In genomic region chr1:49293016-49293415, GRCh38 we compare ENCODE assay signal across 28 cellular contexts.
"Had no signal": no experiment of that assay in that cellular context is flagged by ENCODE, and none has a peak within 500 bp of the region (broad histone marks: within the 10 kb centered on the region; RNA-seq: fewer than 3 reads in every experiment).

No MANE protein-coding gene starts in this region.

- H3K27ac ChIP-seq: brain microvascular endothelial cell, esophagus muscularis mucosa, heart right ventricle, neural progenitor cell, sigmoid colon, stomach, suprapubic skin, tibial nerve, WERI-Rb-1 had no signal

- DNase-seq: activated CD4-positive, alpha-beta T cell treated with anti-CD3 and anti-CD28 coated beads for 48 hours; activated CD4-positive, alpha-beta T cell treated with anti-CD3 and anti-CD28 coated beads, Interleukin-2, amount 50 U/mL, for 48 hours; activated CD8-positive, alpha-beta memory T cell treated with anti-CD3 and anti-CD28 coated beads for 24 hours; activated gamma-delta T cell; activated naive CD4-positive, alpha-beta T cell treated with anti-CD3 and anti-CD28 coated beads, Interleukin-2, amount 10 ng/mL, durations not matched to agents 7 days and 5 days; activated naive CD8-positive, alpha-beta T cell treated with anti-CD3 and anti-CD28 coated beads, Interleukin-2, amount 10 ng/mL, durations not matched to agents 7 days and 5 days; brain microvascular endothelial cell; caudate nucleus; cortex of kidney; foreskin melanocyte; heart right ventricle; natural killer cell; sigmoid colon; stimulated activated CD4-positive, alpha-beta T cell treated with anti-CD3 and anti-CD28 coated beads, Interleukin-15, amount 100 ng/mL, for 24 hours; stimulated activated CD4-positive, alpha-beta T cell treated with anti-CD3 and anti-CD28 coated beads, Interleukin-2, amount 100 ng/mL, for 24 hours; stimulated activated naive B cell treated with anti-CD40 and anti-IgM and Interleukin-4, amounts not matched to agents 10 μg/mL and 1 μg/mL and 100 μg/mL, for 72 hours; stomach; T-helper 17 cell; T1000; WERI-Rb-1 had no signal

- H3K4me1 ChIP-seq: esophagus muscularis mucosa, heart right ventricle, neural progenitor cell, sigmoid colon, stomach, suprapubic skin, tibial nerve had no signal

- H3K36me3 ChIP-seq: brain microvascular endothelial cell, esophagus muscularis mucosa, heart right ventricle, neural progenitor cell, sigmoid colon, stomach, suprapubic skin, tibial nerve, WERI-Rb-1 had no signal

- ATAC-seq: activated CD4-positive, CD25-positive, alpha-beta regulatory T cell treated with anti-CD3 and anti-CD28 coated beads, Interleukin-2, amount 50 U/mL, for 24 hours; left lobe of liver; natural killer cell; stimulated activated naive B cell treated with anti-CD40 and anti-IgM and Interleukin-4, amounts not matched to agents 10 μg/mL and 1 μg/mL and 100 μg/mL, for 72 hours; T-helper 17 cell had no signal

- H3K27me3 ChIP-seq: brain microvascular endothelial cell, esophagus muscularis mucosa, heart right ventricle, neural progenitor cell, sigmoid colon, stomach, suprapubic skin, tibial nerve had no signal

- H3K9ac ChIP-seq: neural progenitor cell had no signal

- H3K4me3 ChIP-seq: esophagus muscularis mucosa, heart right ventricle, lung, neural progenitor cell, sigmoid colon, smooth muscle cell, stomach, suprapubic skin, tibial nerve had no signal

- H2AFZ ChIP-seq: neural progenitor cell had no signal

- H3K4me2 ChIP-seq: neural progenitor cell, smooth muscle cell had no signal
